Comparison of ENCODE assay signal across 1 cellular context in the genomic region with DNA sequence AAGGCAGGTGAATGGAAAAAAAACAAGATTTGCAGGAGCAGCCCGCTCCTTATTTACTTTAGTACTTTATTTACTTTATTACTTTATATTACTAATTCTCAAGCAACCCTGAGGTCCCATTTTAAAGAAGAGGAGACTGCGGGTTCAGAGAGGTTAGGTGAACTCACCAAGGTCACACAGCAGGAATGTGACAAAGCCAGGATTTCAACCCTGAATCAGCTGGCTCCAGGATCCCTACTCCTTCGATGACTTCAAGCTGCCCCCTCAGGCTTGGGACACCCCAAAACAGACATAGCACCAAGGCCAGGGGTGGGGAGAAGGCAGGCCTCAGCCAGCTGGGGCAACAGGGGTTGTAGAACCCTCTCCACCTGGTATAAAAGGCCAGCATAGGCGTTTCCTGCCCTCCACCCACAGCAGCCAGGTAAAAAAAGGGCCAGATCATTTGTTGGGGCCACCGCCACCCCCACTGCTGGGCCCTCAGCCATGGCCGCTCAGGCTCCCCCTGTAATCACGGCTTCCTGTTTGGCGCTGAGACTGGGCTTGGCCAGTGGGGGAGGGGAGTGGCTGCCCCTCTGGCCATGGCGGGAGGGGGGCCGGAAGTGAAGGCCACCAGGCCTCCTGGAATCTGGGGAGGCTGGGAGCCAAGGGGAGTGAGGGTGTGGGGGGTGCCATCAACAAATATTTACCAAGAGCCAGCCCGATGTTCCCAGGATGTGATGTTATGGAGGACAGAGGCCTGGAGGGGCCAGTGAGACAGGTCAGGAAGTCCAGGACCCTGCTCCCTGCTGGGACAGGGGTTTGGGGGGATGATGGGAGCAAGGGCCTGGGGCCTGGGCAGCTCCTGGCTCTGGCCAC.
TF ChIP-seq lines count a peak whose summit lies in the region.

No MANE protein-coding gene starts in this region.

TF ChIP-seq in K562, 482 proteins besides CTCF, POLR2A, EP300 and RAD21 (continues in another document):
- TF ChIP-seq ZNF407 (IDR thresholded peaks at IDR 0.05; ENCODE audit: low read depth) = no peak
- TF ChIP-seq SMARCA5 (IDR thresholded peaks at IDR 0.05) = peak; percentile 96
- TF ChIP-seq CBX1 (IDR thresholded peaks at IDR 0.05; ENCODE audit: low read depth) = peak; percentile 75; the same call in 1 of the 2 replicates
- TF ChIP-seq, protein P1, sequence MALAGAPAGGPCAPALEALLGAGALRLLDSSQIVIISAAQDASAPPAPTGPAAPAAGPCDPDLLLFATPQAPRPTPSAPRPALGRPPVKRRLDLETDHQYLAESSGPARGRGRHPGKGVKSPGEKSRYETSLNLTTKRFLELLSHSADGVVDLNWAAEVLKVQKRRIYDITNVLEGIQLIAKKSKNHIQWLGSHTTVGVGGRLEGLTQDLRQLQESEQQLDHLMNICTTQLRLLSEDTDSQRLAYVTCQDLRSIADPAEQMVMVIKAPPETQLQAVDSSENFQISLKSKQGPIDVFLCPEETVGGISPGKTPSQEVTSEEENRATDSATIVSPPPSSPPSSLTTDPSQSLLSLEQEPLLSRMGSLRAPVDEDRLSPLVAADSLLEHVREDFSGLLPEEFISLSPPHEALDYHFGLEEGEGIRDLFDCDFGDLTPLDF (CRISPR knock-in tag; IDR thresholded peaks at IDR 0.05) = no peak
- peak; percentile 96 for TF ChIP-seq ZFP36 (IDR thresholded peaks at IDR 0.05; ENCODE audit: low read depth, low read length, partially characterized antibody)
- TF ChIP-seq MEF2D (tag; conservative IDR thresholded peaks at IDR 0.05; ENCODE audit: low read depth) = no peak
- 0 out of 2 replicates have a peak, but pooled peaks have one; percentile 23 for TF ChIP-seq ZFX (CRISPR knock-in tag; IDR thresholded peaks at IDR 0.05)
- no peak for TF ChIP-seq GTF2F1 (IDR thresholded peaks at IDR 0.05; ENCODE audit: low read depth, low read length)
- TF ChIP-seq KAT7 (CRISPR knock-in tag; IDR thresholded peaks at IDR 0.05; ENCODE audit: borderline replicate concordance) = no peak
- TF ChIP-seq ESRRB (CRISPR knock-in tag; IDR thresholded peaks at IDR 0.05; ENCODE audit: borderline replicate concordance) = no peak
- no peak for TF ChIP-seq ZNF57 (CRISPR knock-in tag; IDR thresholded peaks at IDR 0.05)
- no peak for TF ChIP-seq POLR2B (IDR thresholded peaks at IDR 0.05; ENCODE audit: low read depth, partially characterized antibody)
- TF ChIP-seq RCOR1 (IDR thresholded peaks at IDR 0.05; ENCODE audit: borderline replicate concordance in 1 of 2, low read depth in 2 of 2, low read length in 2 of 2) = peak; percentile 14 to 71; a peak in 3 of 4 replicates
- TF ChIP-seq DACH1 (IDR thresholded peaks at IDR 0.05; ENCODE audit: partially characterized antibody) = no peak
- no peak for TF ChIP-seq KDM4B (IDR thresholded peaks at IDR 0.05; ENCODE audit: borderline replicate concordance in 2 of 2, low read depth in 1 of 2)
- TF ChIP-seq YY1 (IDR thresholded peaks at IDR 0.05; ENCODE audit: borderline replicate concordance in 1 of 3, control insufficient read depth in 1 of 3, extremely low read depth in 1 of 3, insufficient read depth in 3 of 3, insufficient read length in 1 of 3, insufficient replicate concordance in 2 of 3, low read depth in 1 of 3, low read length in 2 of 3) = peak in 2 of 3 experiments; percentile 15 to 62
- peak; percentile 25; the same call in 1 of the 2 replicates for TF ChIP-seq ZBTB7A (IDR thresholded peaks at IDR 0.05; ENCODE audit: borderline replicate concordance, control insufficient read depth, low read depth, low read length)
- no peak for TF ChIP-seq GABPB1 (CRISPR knock-in tag; IDR thresholded peaks at IDR 0.05)
- 0 out of 4 replicates have a peak, but pooled peaks of 1 of the 2 experiments have one; percentile 44 for TF ChIP-seq MAZ (CRISPR knock-in tag; conservative IDR thresholded peaks at IDR 0.05 in 1 of 2, IDR thresholded peaks at IDR 0.05 in 1 of 2)
- no peak for TF ChIP-seq MBD1 (CRISPR knock-in tag; IDR thresholded peaks at IDR 0.05)
- no peak for TF ChIP-seq KLF1 (tag; IDR thresholded peaks at IDR 0.05)
- no peak for TF ChIP-seq IFI16 (CRISPR knock-in tag; IDR thresholded peaks at IDR 0.05)
- no peak for TF ChIP-seq CREB1 (IDR thresholded peaks at IDR 0.05)
- TF ChIP-seq CREB1 (CRISPR knock-in tag; IDR thresholded peaks at IDR 0.05) = no peak
- no peak for TF ChIP-seq ZNF23 (CRISPR knock-in tag; IDR thresholded peaks at IDR 0.05)
- no peak for TF ChIP-seq ZNF280B (CRISPR knock-in tag; IDR thresholded peaks at IDR 0.05)
- TF ChIP-seq XRCC5 (IDR thresholded peaks at IDR 0.05; ENCODE audit: low read depth, low read length) = no peak
- peak; percentile 71 for TF ChIP-seq GABPA (tag; conservative IDR thresholded peaks at IDR 0.05; ENCODE audit: low read depth)
- TF ChIP-seq ETS2 (tag; IDR thresholded peaks at IDR 0.05; ENCODE audit: borderline replicate concordance, poor library complexity, severe bottlenecking) = no peak
- TF ChIP-seq GTF2E2 (tag; IDR thresholded peaks at IDR 0.05) = no peak
- peak; percentile 66 for TF ChIP-seq CHD4 (IDR thresholded peaks at IDR 0.05; ENCODE audit: insufficient read depth, insufficient replicate concordance, low read depth, low read length, poor library complexity, severe bottlenecking)
- peak; percentile 79; the same call in 1 of the 2 replicates for TF ChIP-seq PTBP1 (IDR thresholded peaks at IDR 0.05; ENCODE audit: low read depth, low read length)
- TF ChIP-seq ZNF589 (CRISPR knock-in tag; IDR thresholded peaks at IDR 0.05; ENCODE audit: low read depth) = no peak
- peak; percentile 92 for TF ChIP-seq BRD9 (IDR thresholded peaks at IDR 0.05; ENCODE audit: low read depth, partially characterized antibody)
- no peak for TF ChIP-seq ZNF143 (CRISPR knock-in tag; IDR thresholded peaks at IDR 0.05)
- no peak for TF ChIP-seq NFIX (CRISPR knock-in tag; IDR thresholded peaks at IDR 0.05; ENCODE audit: low read depth)
- no peak for TF ChIP-seq MCM2 (IDR thresholded peaks at IDR 0.05; ENCODE audit: low read depth)
- no peak for TF ChIP-seq CHCHD3 (CRISPR knock-in tag; IDR thresholded peaks at IDR 0.05)
- TF ChIP-seq, protein P2, sequence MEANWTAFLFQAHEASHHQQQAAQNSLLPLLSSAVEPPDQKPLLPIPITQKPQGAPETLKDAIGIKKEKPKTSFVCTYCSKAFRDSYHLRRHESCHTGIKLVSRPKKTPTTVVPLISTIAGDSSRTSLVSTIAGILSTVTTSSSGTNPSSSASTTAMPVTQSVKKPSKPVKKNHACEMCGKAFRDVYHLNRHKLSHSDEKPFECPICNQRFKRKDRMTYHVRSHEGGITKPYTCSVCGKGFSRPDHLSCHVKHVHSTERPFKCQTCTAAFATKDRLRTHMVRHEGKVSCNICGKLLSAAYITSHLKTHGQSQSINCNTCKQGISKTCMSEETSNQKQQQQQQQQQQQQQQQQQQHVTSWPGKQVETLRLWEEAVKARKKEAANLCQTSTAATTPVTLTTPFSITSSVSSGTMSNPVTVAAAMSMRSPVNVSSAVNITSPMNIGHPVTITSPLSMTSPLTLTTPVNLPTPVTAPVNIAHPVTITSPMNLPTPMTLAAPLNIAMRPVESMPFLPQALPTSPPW (CRISPR knock-in tag; IDR thresholded peaks at IDR 0.05) = peak; percentile 72
- no peak for TF ChIP-seq ETV5 (CRISPR knock-in tag; IDR thresholded peaks at IDR 0.05; ENCODE audit: low read depth)
- peak; percentile 74 to 88; a peak in 3 of 4 replicates for TF ChIP-seq KDM1A (IDR thresholded peaks at IDR 0.05)
- TF ChIP-seq HDAC3 (IDR thresholded peaks at IDR 0.05; ENCODE audit: borderline replicate concordance, partially characterized antibody) = no peak
- no peak for TF ChIP-seq MAFG (tag; conservative IDR thresholded peaks at IDR 0.05)
- no peak for TF ChIP-seq E2F4 (CRISPR knock-in tag; IDR thresholded peaks at IDR 0.05; ENCODE audit: low read depth)
